In genomic region chr15:51775967-51776816, GRCh38 we compare ENCODE assay signal across 8 cellular contexts. TPM values are rescaled to one million over a fixed set of nuclear protein-coding genes. Genes with fewer than 3 reads are reported as not detected.
DNase-seq lines count a peak whose midpoint lies in the region; ATAC-seq and TF ChIP-seq lines count a peak whose summit lies in the region.

No MANE protein-coding gene starts in this region.

- peak; percentile 82 for ATAC-seq in Right ventricle myocardium inferior
- peak; percentile 94 for ATAC-seq in SK-N-SH treated with all-trans-retinoic acid at 6 μM for 48 hours
- no peak for ATAC-seq in HG03439 (IDR thresholded peaks at IDR 0.05; ENCODE audit: unreplicated experiment)

- DNase-seq in Right ventricle myocardium inferior (ENCODE audit: missing footprints), result no peak
- no peak for DNase-seq in cardiac septum (ENCODE audit: low spot score)
- DNase-seq in HuH-7.5 (ENCODE audit: low spot score), result peak; percentile 40
- peak; percentile 65 for DNase-seq in astrocyte of the hippocampus (ENCODE audit: low read depth, low spot score)
- DNase-seq in iPS-NIHi7 (ENCODE audit: extremely low spot score), result peak; percentile 82
- peak; percentile 57 for DNase-seq in stimulated activated CD4-positive, alpha-beta T cell treated with anti-CD3 and anti-CD28 coated beads, Interleukin-15, amount 100 ng/mL, for 24 hours

- intact Hi-C loops in Right ventricle myocardium inferior (cut with DNase I), result loop anchor here (1.0 kb wide), 1 partner anchor 126 kb away; no protein-coding TSS in a partner anchor
- intact Hi-C loops in cardiac septum (cut with DNase I), result loop anchor here (2.0 to 5.0 kb wide), 2 partner anchors 49 to 125 kb away; no protein-coding TSS in a partner anchor

TF ChIP-seq in SK-N-SH treated with all-trans-retinoic acid at 6 μM for 48 hours, 23 proteins besides CTCF, POLR2A, EP300 and RAD21:
- no peak for TF ChIP-seq ZC3H10 (CRISPR knock-in tag; IDR thresholded peaks at IDR 0.05)
- TF ChIP-seq ZNF8 (CRISPR knock-in tag; IDR thresholded peaks at IDR 0.05), result no peak
- no peak for TF ChIP-seq OSR1 (CRISPR knock-in tag; IDR thresholded peaks at IDR 0.05)
- no peak for TF ChIP-seq ZFP3 (CRISPR knock-in tag; IDR thresholded peaks at IDR 0.05)
- TF ChIP-seq GLIS3 (CRISPR knock-in tag; IDR thresholded peaks at IDR 0.05), result no peak
- no peak for TF ChIP-seq TOX (CRISPR knock-in tag; IDR thresholded peaks at IDR 0.05; ENCODE audit: borderline replicate concordance)

RNA-seq across cellular contexts. Expression of gene TMOD2, which starts 24.8 kb away (rescaled TPM):
- total RNA-seq in Right ventricle myocardium inferior (9.5 TPM), cardiac septum (8.3 TPM)

RNA-seq across cellular contexts. Expression of gene LYSMD2, which starts 38.7 kb away (rescaled TPM):
- total RNA-seq in Right ventricle myocardium inferior (4.8 TPM), cardiac septum (6.9 TPM)

RNA-seq across cellular contexts. Expression of gene TMOD3, which starts 53.3 kb away (rescaled TPM):
- total RNA-seq in Right ventricle myocardium inferior (19.2 TPM), cardiac septum (17.4 TPM)

Comparison
In these comparisons a context has a peak if more than half of its experiments do, and no peak if none do; other contexts are left out.
1. DNase-seq: peak in HuH-7.5 (single experiment), astrocyte of the hippocampus (single experiment), iPS-NIHi7 (single experiment) and stimulated activated CD4-positive, alpha-beta T cell treated with anti-CD3 and anti-CD28 coated beads, Interleukin-15, amount 100 ng/mL, for 24 hours (single experiment); none in Right ventricle myocardium inferior (single experiment) and cardiac septum (single experiment).